In the genomic region with DNA sequence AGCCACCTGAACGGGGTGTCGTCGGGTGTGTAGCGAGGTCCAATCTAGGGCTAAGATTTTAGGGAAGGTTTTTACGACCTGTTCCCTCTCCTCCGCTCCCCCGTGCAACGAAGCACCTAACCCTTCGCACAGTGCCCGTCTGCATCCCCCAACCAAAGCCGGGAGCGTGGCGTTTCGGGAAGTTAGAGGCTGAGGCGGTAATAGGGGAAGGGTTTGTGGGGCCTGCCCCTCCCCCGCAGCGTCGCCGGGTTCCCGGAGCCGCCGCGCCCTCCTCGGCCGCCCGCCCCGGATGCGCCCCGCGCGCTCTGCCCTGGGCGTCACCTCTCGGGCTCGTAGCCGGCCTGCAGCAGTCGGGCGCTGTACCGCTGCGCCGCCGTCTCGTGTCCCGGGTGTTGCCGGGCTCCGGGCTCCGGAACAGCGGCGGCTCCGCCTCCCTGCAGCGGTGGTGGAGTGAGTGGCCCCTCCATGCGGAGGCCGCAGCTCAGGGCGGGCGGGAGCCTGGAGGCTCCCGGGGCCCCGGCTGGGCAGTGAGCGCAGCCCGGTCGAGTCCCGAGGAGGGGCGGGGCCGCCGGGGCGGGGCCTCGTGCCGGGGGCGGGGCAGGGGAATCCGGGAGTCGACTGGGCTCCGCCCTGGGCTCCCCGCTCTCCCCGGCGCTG, we compare ENCODE assay signal across 8 cellular contexts. TPM values are rescaled to one million over a fixed set of nuclear protein-coding genes. Genes with fewer than 3 reads are reported as not detected.
A peak's percentile ranks its signal among the peaks of the same experiment; 100 is the strongest.
DNase-seq lines count a peak whose midpoint lies in the region; ATAC-seq and TF ChIP-seq lines count a peak whose summit lies in the region.

A gene (minus strand): TSS at position 548 of the 657 bp plus-strand sequence. CDS start 81 bp downstream, at position 467.

- H3F3A ChIP-seq in neural progenitor cell (ENCODE audit: low read depth), result peaks cover 49% of the 10 kb centered on the region

- H3K4me1 Mint-ChIP-seq in Calu3 (ENCODE audit: low read depth, unreplicated experiment) (peaks cover 6% of the 10 kb centered on the region), neural progenitor cell (peaks cover 37% of the 10 kb centered on the region)

- H3K9me3 Mint-ChIP-seq in Calu3 (ENCODE audit: low read depth, unreplicated experiment) (no peaks in the 10 kb centered on the region), neural progenitor cell (no peaks in the 10 kb centered on the region)

- H3K4me2 ChIP-seq in neural progenitor cell, result peak within 1 kb of the TSS; percentile 85

- no peak within 1 kb of the TSS for H3K9ac ChIP-seq in neural progenitor cell
- peak within 1 kb of the TSS; percentile 72 to 96 for H3K9ac ChIP-seq in stomach smooth muscle (ENCODE audit: low read length in 2 of 2)

- H3K4me1 ChIP-seq in neural progenitor cell (peaks cover 32% of the 10 kb centered on the region), stomach smooth muscle (ENCODE audit: control insufficient read depth, insufficient read depth, low read length) (peaks cover 35% of the 10 kb centered on the region)

- peaks cover 95% of the 10 kb centered on the region for H3K27me3 ChIP-seq in neural progenitor cell
- no peaks in the 10 kb centered on the region for H3K27me3 ChIP-seq in stomach smooth muscle (ENCODE audit: control insufficient read depth in 1 of 2, insufficient read depth in 2 of 2, low read length in 2 of 2)

- H3K4me3 ChIP-seq in foreskin fibroblast (ENCODE audit: low read depth in 1 of 2, low read length in 2 of 2) (peak within 1 kb of the TSS; percentile 66 to 85), neural progenitor cell (peak within 1 kb of the TSS; percentile 65), stomach smooth muscle (ENCODE audit: low read length in 2 of 2) (peak within 1 kb of the TSS; percentile 87 to 95)

- peak; percentile 92 for DNase-seq in Calu3
- DNase-seq in RPMI8226, result peak; percentile 89
- peak; percentile 82 for DNase-seq in activated T-helper 9 cell treated with anti-CD3 and anti-CD28 coated beads, Interleukin-2, amount 50 U/mL, for 16 hours (ENCODE audit: low read depth)
- peak; percentile 74 to 91 for DNase-seq in foreskin fibroblast
- peak; percentile 93 for DNase-seq in neural progenitor cell (ENCODE audit: low spot score)

- CTCF ChIA-PET in Calu3 (lab: Charles Lee), result interaction anchor here (1.2 to 2.5 kb wide), 2 partner anchors 8 to 14 kb away, joined by 3 to 5 read pairs; no protein-coding TSS in a partner anchor

- peak within 1 kb of the TSS; percentile 82 for H2AFZ ChIP-seq in neural progenitor cell (replicated peaks)

- peak; percentile 79 for ATAC-seq in GM19438 (IDR thresholded peaks at IDR 0.05; ENCODE audit: low read depth, unreplicated experiment)
- peak; percentile 76 for ATAC-seq in HG03558 (IDR thresholded peaks at IDR 0.05; ENCODE audit: extremely low read depth, unreplicated experiment)

- H3K9me3 ChIP-seq in neural progenitor cell (ENCODE audit: low read depth) (no peaks in the 10 kb centered on the region), stomach smooth muscle (ENCODE audit: control insufficient read depth in 2 of 2, low read length in 2 of 2) (no peaks in the 10 kb centered on the region)

- peaks cover 30% of the 10 kb centered on the region for H4K20me1 ChIP-seq in neural progenitor cell (ENCODE audit: low read depth)

- no peak within 1 kb of the TSS for H3K27ac ChIP-seq in neural progenitor cell
- peak within 1 kb of the TSS; percentile 92 for H3K27ac ChIP-seq in stomach smooth muscle (ENCODE audit: low read length)

- peaks cover 10% of the 10 kb centered on the region for H3K27me3 Mint-ChIP-seq in Calu3 (ENCODE audit: unreplicated experiment)
- H3K27me3 Mint-ChIP-seq in neural progenitor cell (ENCODE audit: insufficient read depth, low read depth), result peaks cover 33% of the 10 kb centered on the region

- H3K36me3 ChIP-seq in neural progenitor cell (no peaks in the 10 kb centered on the region), stomach smooth muscle (ENCODE audit: control insufficient read depth in 2 of 2, insufficient read depth in 2 of 2, low read length in 2 of 2) (no peaks in the 10 kb centered on the region)

- intact Hi-C loops in Calu3 (cut with micrococcal nuclease; ENCODE audit: unreplicated experiment), result no loop called here

- H3K36me3 Mint-ChIP-seq in Calu3 (ENCODE audit: insufficient read depth, unreplicated experiment), result peaks cover 30% of the 10 kb centered on the region
- peaks cover 3% of the 10 kb centered on the region for H3K36me3 Mint-ChIP-seq in neural progenitor cell

- no TSS peak for BruUV-seq in Calu3 (replicated peaks; lab: Mats Ljungman, UMichigan)

- H3K79me2 ChIP-seq in neural progenitor cell (ENCODE audit: low read depth), result no peaks in the 10 kb centered on the region

- H3K4me3 Mint-ChIP-seq in Calu3 (ENCODE audit: low read depth, unreplicated experiment) (peak within 1 kb of the TSS; percentile 85), neural progenitor cell (peak within 1 kb of the TSS; percentile 93)

- H3K27ac Mint-ChIP-seq in Calu3 (ENCODE audit: unreplicated experiment), result peak within 1 kb of the TSS; percentile 76
- peak within 1 kb of the TSS; percentile 53 for H3K27ac Mint-ChIP-seq in neural progenitor cell

- TF ChIP-seq CTCF in Calu3 (IDR thresholded peaks at IDR 0.05; ENCODE audit: unreplicated experiment) (no peak), foreskin fibroblast (IDR thresholded peaks at IDR 0.05; ENCODE audit: low read depth, low read length) (no peak), neural progenitor cell (IDR thresholded peaks at IDR 0.05) (no peak)

RNA-seq across cellular contexts. Expression of the gene that starts here (rescaled TPM):
- 57.1 and 57.3 TPM in 2 replicates for total RNA-seq in Calu3 (2022)
- 17.0 and 30.8 TPM in 2 replicates for total RNA-seq in neural progenitor cell (ENCODE audit: low replicate concordance)
